11 cellular contexts compared by ENCODE assay signal in the genomic region with DNA sequence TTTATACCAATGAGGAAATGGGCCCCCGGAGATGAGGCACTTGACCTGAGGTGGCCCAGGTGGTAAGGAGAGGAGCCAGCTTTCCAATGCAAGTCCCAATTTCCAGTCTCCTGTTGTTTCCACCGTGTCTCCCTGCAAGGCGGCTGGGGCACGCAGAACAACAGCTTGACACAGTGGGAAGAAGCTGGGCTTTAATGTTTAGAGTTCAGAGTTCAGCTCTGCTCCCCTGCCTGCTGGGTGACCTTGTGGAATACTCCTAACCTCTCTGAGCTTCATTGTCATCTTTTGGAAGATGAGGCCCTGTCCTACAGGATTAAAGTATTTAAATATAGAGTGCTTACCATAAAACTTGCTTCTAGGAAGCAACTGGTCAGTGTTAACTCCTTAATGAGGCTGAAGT.
DNase-seq lines count a peak whose midpoint lies in the region; ATAC-seq and TF ChIP-seq lines count a peak whose summit lies in the region.
"Had no signal": no experiment of that assay in that cellular context is flagged by ENCODE, and none has a peak within 500 bp of the region (broad histone marks: within the 10 kb centered on the region; RNA-seq: fewer than 3 reads in every experiment).

No MANE protein-coding gene starts in this region.

- no peak for DNase-seq in activated naive CD4-positive, alpha-beta T cell treated with anti-CD3 and anti-CD28 coated beads for 36 hours
- no peak for DNase-seq in activated naive CD4-positive, alpha-beta T cell treated with anti-CD3 and anti-CD28 coated beads, Interleukin-2, amount 50 U/mL, for 72 hours (ENCODE audit: low spot score in 2 of 2)
- DNase-seq in WTC11 (ENCODE audit: low spot score) (no peak), mesenchymal stem cell (no peak), suprapubic skin (ENCODE audit: low spot score in 2 of 2) (no peak), cerebellum (ENCODE audit: low spot score) (no peak), MV-4-11 (lab: John Stamatoyannopoulos, UW) (no peak)
- DNase-seq: activated CD4-positive, alpha-beta T cell treated with anti-CD3 and anti-CD28 coated beads, Interleukin-2, amount 50 U/mL, for 48 hours; GOT3; Karpas-422 had no signal

- peak overlapping the region; percentile 47 for H2AK5ac ChIP-seq in mesenchymal stem cell (ENCODE audit: low read length, severe bottlenecking)

- no peak overlapping the region for H2AFZ ChIP-seq in mesenchymal stem cell (ENCODE audit: low read depth, low read length)

- H3K9me3 ChIP-seq in mesenchymal stem cell (ENCODE audit: control insufficient read depth, low read length): no peaks in the 10 kb centered on the region
- no peaks in the 10 kb centered on the region for H3K9me3 ChIP-seq in suprapubic skin

- H2BK5ac ChIP-seq in mesenchymal stem cell (ENCODE audit: low read depth, low read length, poor library complexity, severe bottlenecking): no peak overlapping the region

- H3K18ac ChIP-seq in mesenchymal stem cell (ENCODE audit: low read depth in 1 of 2, low read length in 2 of 2): peak overlapping the region; percentile 92 to 94

- TF ChIP-seq POLR2A in suprapubic skin (IDR thresholded peaks at IDR 0.05): no peak

- H3K36me3 ChIP-seq in mesenchymal stem cell (ENCODE audit: control insufficient read depth in 1 of 2, insufficient read depth in 2 of 2, low read depth in 1 of 2, low read length in 2 of 2): peaks cover 0 to 8% of the 10 kb centered on the region in 2 experiments
- no peaks in the 10 kb centered on the region for H3K36me3 ChIP-seq in suprapubic skin

- no peak for TF ChIP-seq CTCF in WTC11 (IDR thresholded peaks at IDR 0.05)
- no peak for TF ChIP-seq CTCF in suprapubic skin (IDR thresholded peaks at IDR 0.05)

- H3K14ac ChIP-seq in mesenchymal stem cell (ENCODE audit: low read length in 2 of 2): peak overlapping the region in 1 of 2 experiments; percentile 13

- H3K9ac ChIP-seq in mesenchymal stem cell (ENCODE audit: low read length): peak overlapping the region; percentile 74

- peak overlapping the region; percentile 94 to 98 for H2BK12ac ChIP-seq in mesenchymal stem cell (ENCODE audit: low read length in 2 of 2)

- H3K9me3 Mint-ChIP-seq in activated naive CD4-positive, alpha-beta T cell treated with anti-CD3 and anti-CD28 coated beads for 36 hours: no peaks in the 10 kb centered on the region
- H3K9me3 Mint-ChIP-seq in activated naive CD4-positive, alpha-beta T cell treated with anti-CD3 and anti-CD28 coated beads, Interleukin-2, amount 50 U/mL, for 72 hours: no peaks in the 10 kb centered on the region
- H3K9me3 Mint-ChIP-seq in WTC11: no peaks in the 10 kb centered on the region

- POLR2A ChIA-PET in WTC11 (lab: Charles Lee): no interaction called here

- peak overlapping the region; percentile 88 for H3K27ac Mint-ChIP-seq in activated naive CD4-positive, alpha-beta T cell treated with anti-CD3 and anti-CD28 coated beads for 36 hours
- peak overlapping the region in 1 of 2 donors; percentile 87 for H3K27ac Mint-ChIP-seq in activated naive CD4-positive, alpha-beta T cell treated with anti-CD3 and anti-CD28 coated beads, Interleukin-2, amount 50 U/mL, for 72 hours
- peak overlapping the region; percentile 84; the same call in 1 of the 2 replicates for H3K27ac Mint-ChIP-seq in WTC11

- intact Hi-C loops in activated naive CD4-positive, alpha-beta T cell treated with anti-CD3 and anti-CD28 coated beads for 36 hours (cut with micrococcal nuclease): loop anchor here (1.0 to 2.0 kb wide), 2 partner anchors 11 to 95 kb away; no protein-coding TSS in a partner anchor

- peak overlapping the region; percentile 36 for H2BK120ac ChIP-seq in mesenchymal stem cell (ENCODE audit: low read depth, low read length)

- peaks cover 20% of the 10 kb centered on the region for H3K79me1 ChIP-seq in mesenchymal stem cell (replicated peaks; ENCODE audit: low read length, poor library complexity, severe bottlenecking)

- CTCF ChIA-PET in activated naive CD4-positive, alpha-beta T cell treated with anti-CD3 and anti-CD28 coated beads for 36 hours (lab: Charles Lee): no interaction called here
- CTCF ChIA-PET in WTC11 (lab: Charles Lee): interaction anchor here (1.3 kb wide), 1 partner anchor 82 kb away, joined by 4 read pairs; no protein-coding TSS in a partner anchor

- H3K27ac ChIP-seq in mesenchymal stem cell (ENCODE audit: low read length, poor library complexity, severe bottlenecking) (no peak overlapping the region), suprapubic skin (peak overlapping the region; percentile 91)

- H3K4me3 Mint-ChIP-seq in activated naive CD4-positive, alpha-beta T cell treated with anti-CD3 and anti-CD28 coated beads for 36 hours: no peak overlapping the region
- H3K4me3 Mint-ChIP-seq in WTC11: no peak overlapping the region

- WGBS in mesenchymal stem cell: 79% methylated on average over 3 of the region's 4 CpGs
- WGBS in suprapubic skin: 87% methylated on average over 4 of the region's 4 CpGs

- H3K36me3 Mint-ChIP-seq in activated naive CD4-positive, alpha-beta T cell treated with anti-CD3 and anti-CD28 coated beads for 36 hours (ENCODE audit: low read depth): peaks cover 4% of the 10 kb centered on the region
- peaks cover 0 to 21% of the 10 kb centered on the region in 2 donors for H3K36me3 Mint-ChIP-seq in activated naive CD4-positive, alpha-beta T cell treated with anti-CD3 and anti-CD28 coated beads, Interleukin-2, amount 50 U/mL, for 72 hours
- H3K36me3 Mint-ChIP-seq in WTC11: no peaks in the 10 kb centered on the region

- peak overlapping the region; percentile 12 to 82 for H3K4ac ChIP-seq in mesenchymal stem cell (ENCODE audit: low read depth in 1 of 2, low read length in 2 of 2)

- no peaks in the 10 kb centered on the region for H3K27me3 Mint-ChIP-seq in activated naive CD4-positive, alpha-beta T cell treated with anti-CD3 and anti-CD28 coated beads for 36 hours (ENCODE audit: low read depth)
- H3K27me3 Mint-ChIP-seq in WTC11 (ENCODE audit: low read depth): no peaks in the 10 kb centered on the region; the same call in 1 of the 2 replicates

- H3K4me1 ChIP-seq in mesenchymal stem cell (ENCODE audit: control insufficient read depth, insufficient read depth, low read depth, low read length) (peaks cover 34% of the 10 kb centered on the region), suprapubic skin (peaks cover 96% of the 10 kb centered on the region)

- ATAC-seq in activated naive CD4-positive, alpha-beta T cell treated with anti-CD3 and anti-CD28 coated beads, Interleukin-2, amount 50 U/mL, for 72 hours: no peak
- ATAC-seq in WTC11: no peak
- no peak for ATAC-seq in HG03025 (IDR thresholded peaks at IDR 0.05; ENCODE audit: low FRiP score, unreplicated experiment)

- peak overlapping the region; percentile 92 for H4K91ac ChIP-seq in mesenchymal stem cell (ENCODE audit: low read length)

- no peak overlapping the region for H3K23ac ChIP-seq in mesenchymal stem cell (ENCODE audit: low read length in 2 of 2)

- TF ChIP-seq EP300 in suprapubic skin (IDR thresholded peaks at IDR 0.05): no peak

- H3K4me3 ChIP-seq in mesenchymal stem cell (ENCODE audit: insufficient read depth in 1 of 2, low read depth in 1 of 2, low read length in 2 of 2) (no peak overlapping the region), suprapubic skin (no peak overlapping the region)

- H4K8ac ChIP-seq in mesenchymal stem cell (ENCODE audit: low read length): peak overlapping the region; percentile 89

- peaks cover 75% of the 10 kb centered on the region for H3K4me1 Mint-ChIP-seq in activated naive CD4-positive, alpha-beta T cell treated with anti-CD3 and anti-CD28 coated beads for 36 hours (ENCODE audit: low read depth)
- H3K4me1 Mint-ChIP-seq in WTC11: peaks cover 97% of the 10 kb centered on the region

- H2BK15ac ChIP-seq in mesenchymal stem cell (ENCODE audit: low read depth, poor library complexity, severe bottlenecking): peak overlapping the region; percentile 80

- H3K4me2 ChIP-seq in mesenchymal stem cell (ENCODE audit: low read length, poor library complexity, severe bottlenecking): no peak overlapping the region

- H3K27me3 ChIP-seq in mesenchymal stem cell (ENCODE audit: control insufficient read depth in 1 of 2, insufficient read depth in 1 of 2, low read length in 2 of 2) (no peaks in the 10 kb centered on the region), suprapubic skin (no peaks in the 10 kb centered on the region)

TF ChIP-seq in WTC11, 78 proteins besides CTCF, POLR2A, EP300 and RAD21 (continues in another document):
- TF ChIP-seq, protein P1, sequence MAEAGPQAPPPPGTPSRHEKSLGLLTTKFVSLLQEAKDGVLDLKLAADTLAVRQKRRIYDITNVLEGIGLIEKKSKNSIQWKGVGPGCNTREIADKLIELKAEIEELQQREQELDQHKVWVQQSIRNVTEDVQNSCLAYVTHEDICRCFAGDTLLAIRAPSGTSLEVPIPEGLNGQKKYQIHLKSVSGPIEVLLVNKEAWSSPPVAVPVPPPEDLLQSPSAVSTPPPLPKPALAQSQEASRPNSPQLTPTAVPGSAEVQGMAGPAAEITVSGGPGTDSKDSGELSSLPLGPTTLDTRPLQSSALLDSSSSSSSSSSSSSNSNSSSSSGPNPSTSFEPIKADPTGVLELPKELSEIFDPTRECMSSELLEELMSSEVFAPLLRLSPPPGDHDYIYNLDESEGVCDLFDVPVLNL (CRISPR knock-in tag; IDR thresholded peaks at IDR 0.05; ENCODE audit: borderline replicate concordance, low read depth): no peak
- TF ChIP-seq SOX15 (CRISPR knock-in tag; IDR thresholded peaks at IDR 0.05): no peak
- no peak for TF ChIP-seq GTF2I (CRISPR knock-in tag; conservative IDR thresholded peaks at IDR 0.05)
- TF ChIP-seq CREB1 (CRISPR knock-in tag; IDR thresholded peaks at IDR 0.05): no peak
